Comparison of ENCODE assay signal across 17 cellular contexts in genomic region chr1:167479331-167479979, GRCh38. TPM values are rescaled to one million over a fixed set of nuclear protein-coding genes. Genes with fewer than 3 reads are reported as not detected.
DNase-seq lines count a peak whose midpoint lies in the region; ATAC-seq lines count a peak whose summit lies in the region.
"Had no signal": no experiment of that assay in that cellular context is flagged by ENCODE, and none has a peak within 500 bp of the region (broad histone marks: within the 10 kb centered on the region; RNA-seq: fewer than 3 reads in every experiment).

No MANE protein-coding gene starts in this region.

- no peak overlapping the region for H2BK5ac ChIP-seq in trophoblast cell (ENCODE audit: low read depth, low read length, poor library complexity)

- no peak for DNase-seq in CD8-positive, alpha-beta memory T cell
- DNase-seq in T-cell = peak in 3 of 34 experiments; percentile 9 to 34 (median 15)
- DNase-seq in natural killer cell treated with Interleukin-12 subunit alpha and Interleukin-12 subunit beta and Interleukin-15 and Interleukin-18, amount 100 ng/mL, for 72 hours (ENCODE audit: low spot score) = peak; percentile 78
- no peak for DNase-seq in dermis blood vessel endothelial cell
- no peak for DNase-seq in trophoblast cell
- no peak for DNase-seq in NK-92 (lab: John Stamatoyannopoulos, UW; ENCODE audit: unreplicated experiment)
- DNase-seq: brain microvascular endothelial cell, Caco-2, foreskin keratinocyte, hippocampal formation, Karpas-422, kidney had no signal

- H3K9me3 Mint-ChIP-seq in CD8-positive, alpha-beta memory T cell = no peaks in the 10 kb centered on the region
- no peaks in the 10 kb centered on the region for H3K9me3 Mint-ChIP-seq in T-cell
- H3K9me3 Mint-ChIP-seq in activated naive CD8-positive, alpha-beta T cell (ENCODE audit: low read depth) = no peaks in the 10 kb centered on the region
- no peaks in the 10 kb centered on the region for H3K9me3 Mint-ChIP-seq in natural killer cell treated with Interleukin-12 subunit alpha and Interleukin-12 subunit beta and Interleukin-15 and Interleukin-18, amount 100 ng/mL, for 72 hours

- H2BK12ac ChIP-seq in trophoblast cell (ENCODE audit: low read length) = no peak overlapping the region

- H4K8ac ChIP-seq in trophoblast cell (ENCODE audit: low read depth, low read length) = no peak overlapping the region

- H3K27me3 Mint-ChIP-seq in CD8-positive, alpha-beta memory T cell = no peaks in the 10 kb centered on the region
- no peaks in the 10 kb centered on the region for H3K27me3 Mint-ChIP-seq in T-cell
- no peaks in the 10 kb centered on the region for H3K27me3 Mint-ChIP-seq in activated naive CD8-positive, alpha-beta T cell
- no peaks in the 10 kb centered on the region for H3K27me3 Mint-ChIP-seq in natural killer cell treated with Interleukin-12 subunit alpha and Interleukin-12 subunit beta and Interleukin-15 and Interleukin-18, amount 100 ng/mL, for 72 hours

- H4K91ac ChIP-seq in trophoblast cell (ENCODE audit: low read depth, low read length) = no peak overlapping the region

- no peak overlapping the region for H3K4ac ChIP-seq in trophoblast cell (ENCODE audit: low read depth, low read length)

- H4K12ac ChIP-seq in trophoblast cell (ENCODE audit: low read depth, low read length) = no peak overlapping the region

- H2AK5ac ChIP-seq in trophoblast cell (ENCODE audit: low read length) = no peak overlapping the region

- H2BK120ac ChIP-seq in trophoblast cell (ENCODE audit: insufficient read depth, low read length, poor library complexity) = no peak overlapping the region

- H3K14ac ChIP-seq in trophoblast cell (ENCODE audit: low read length) = no peak overlapping the region

- POLR2A ChIA-PET in CD8-positive, alpha-beta memory T cell (lab: Charles Lee) = interaction anchor here (1.4 kb wide), 1 partner anchor 36 kb away, joined by 5 read pairs; no protein-coding TSS in a partner anchor
- POLR2A ChIA-PET in T-cell (lab: Charles Lee) = interaction anchor here in 1 of 2 donors (0.6 to 1.4 kb wide), 3 partner anchors 24 to 71 kb away, joined by 3 to 6 read pairs (median 4); no protein-coding TSS in a partner anchor

- H3K27ac Mint-ChIP-seq in CD8-positive, alpha-beta memory T cell = peak overlapping the region; percentile 16 to 93 (median 86)
- H3K27ac Mint-ChIP-seq in T-cell = peak overlapping the region; percentile 86 to 89
- H3K27ac Mint-ChIP-seq in activated naive CD8-positive, alpha-beta T cell = peak overlapping the region; percentile 85
- H3K27ac Mint-ChIP-seq in natural killer cell treated with Interleukin-12 subunit alpha and Interleukin-12 subunit beta and Interleukin-15 and Interleukin-18, amount 100 ng/mL, for 72 hours = peak overlapping the region; percentile 96 to 98

- no peak overlapping the region for H3K4me2 ChIP-seq in trophoblast cell (ENCODE audit: low read length)

- no peak overlapping the region for H3K23ac ChIP-seq in trophoblast cell (ENCODE audit: low read length)

- H3K79me2 ChIP-seq in trophoblast cell (ENCODE audit: control insufficient read depth, insufficient read depth, low read length, poor library complexity) = no peaks in the 10 kb centered on the region

- H2AFZ ChIP-seq in trophoblast cell (ENCODE audit: insufficient read depth, low read length, poor library complexity) = no peak overlapping the region

- no peaks in the 10 kb centered on the region for H3K27me3 ChIP-seq in CD8-positive, alpha-beta memory T cell (ENCODE audit: insufficient read depth, low read length, poor library complexity, severe bottlenecking)
- no peaks in the 10 kb centered on the region for H3K27me3 ChIP-seq in trophoblast cell (ENCODE audit: insufficient read depth, low read length)
- H3K27me3 ChIP-seq: brain microvascular endothelial cell had no signal

- H3K4me1 Mint-ChIP-seq in CD8-positive, alpha-beta memory T cell = peaks cover 89 to 100% (median 98%) of the 10 kb centered on the region in 3 donors
- H3K4me1 Mint-ChIP-seq in T-cell = peaks cover 95 to 100% (median 96%) of the 10 kb centered on the region in 3 donors
- H3K4me1 Mint-ChIP-seq in activated naive CD8-positive, alpha-beta T cell (ENCODE audit: low read depth) = peaks cover 90% of the 10 kb centered on the region
- peaks cover 86 to 90% of the 10 kb centered on the region in 2 donors for H3K4me1 Mint-ChIP-seq in natural killer cell treated with Interleukin-12 subunit alpha and Interleukin-12 subunit beta and Interleukin-15 and Interleukin-18, amount 100 ng/mL, for 72 hours (ENCODE audit: low read depth in 2 of 2)

- peaks cover 99% of the 10 kb centered on the region for H3K4me1 ChIP-seq in CD8-positive, alpha-beta memory T cell (ENCODE audit: insufficient read depth, low read length)
- no peaks in the 10 kb centered on the region for H3K4me1 ChIP-seq in trophoblast cell (ENCODE audit: control insufficient read depth in 1 of 2, insufficient read depth in 2 of 2, low read length in 2 of 2)
- H3K4me1 ChIP-seq: Caco-2, foreskin keratinocyte had no signal

- ATAC-seq in T-cell (replicated peaks in 1 of 4) (no peak), GM21367 (IDR thresholded peaks at IDR 0.05; ENCODE audit: unreplicated experiment) (no peak)
- ATAC-seq in natural killer cell treated with Interleukin-12 subunit alpha and Interleukin-12 subunit beta and Interleukin-15 and Interleukin-18, amount 100 ng/mL, for 72 hours = peak; percentile 78 to 81
- ATAC-seq: foreskin keratinocyte had no signal

- no peaks in the 10 kb centered on the region for H3K9me3 ChIP-seq in CD8-positive, alpha-beta memory T cell (ENCODE audit: low read length)
- no peaks in the 10 kb centered on the region for H3K9me3 ChIP-seq in trophoblast cell (ENCODE audit: insufficient read depth, low read depth, low read length)
- H3K9me3 ChIP-seq: Caco-2 had no signal

- H3K18ac ChIP-seq in trophoblast cell (ENCODE audit: low read length) = no peak overlapping the region

- peak overlapping the region in 6 of 7 donors; percentile 9 to 84 (median 59) for H3K4me3 Mint-ChIP-seq in CD8-positive, alpha-beta memory T cell
- H3K4me3 Mint-ChIP-seq in T-cell = peak overlapping the region; percentile 42 to 80 (median 43)
- peak overlapping the region; percentile 45 for H3K4me3 Mint-ChIP-seq in activated naive CD8-positive, alpha-beta T cell
- peak overlapping the region; percentile 85 for H3K4me3 Mint-ChIP-seq in natural killer cell treated with Interleukin-12 subunit alpha and Interleukin-12 subunit beta and Interleukin-15 and Interleukin-18, amount 100 ng/mL, for 72 hours

- no peak overlapping the region for H3K27ac ChIP-seq in CD8-positive, alpha-beta memory T cell (ENCODE audit: low read depth, low read length)
- no peak overlapping the region for H3K27ac ChIP-seq in trophoblast cell (ENCODE audit: low read depth, low read length)
- H3K27ac ChIP-seq: brain microvascular endothelial cell, coronary artery, foreskin keratinocyte had no signal

- no peak overlapping the region for H3K4me3 ChIP-seq in CD8-positive, alpha-beta memory T cell (ENCODE audit: low read length)
- H3K4me3 ChIP-seq in trophoblast cell (ENCODE audit: low read depth, low read length) = no peak overlapping the region
- H3K4me3 ChIP-seq: coronary artery had no signal

- H3K36me3 Mint-ChIP-seq in CD8-positive, alpha-beta memory T cell = peaks cover 7 to 69% (median 20%) of the 10 kb centered on the region in 3 donors
- H3K36me3 Mint-ChIP-seq in T-cell = peaks cover 45% of the 10 kb centered on the region
- H3K36me3 Mint-ChIP-seq in activated naive CD8-positive, alpha-beta T cell = peaks cover 21% of the 10 kb centered on the region
- H3K36me3 Mint-ChIP-seq in natural killer cell treated with Interleukin-12 subunit alpha and Interleukin-12 subunit beta and Interleukin-15 and Interleukin-18, amount 100 ng/mL, for 72 hours = peaks cover 30% of the 10 kb centered on the region

- no CpG with 5 or more reads among the region's 10 CpGs for WGBS in trophoblast cell (ENCODE audit: extremely low coverage, insufficient coverage, insufficient read length)

- no peaks in the 10 kb centered on the region for H3K36me3 ChIP-seq in CD8-positive, alpha-beta memory T cell (ENCODE audit: insufficient read depth, low read length)
- H3K36me3 ChIP-seq in trophoblast cell (ENCODE audit: control insufficient read depth in 1 of 2, insufficient read depth in 2 of 2, low read length in 2 of 2) = no peaks in the 10 kb centered on the region
- H3K36me3 ChIP-seq: brain microvascular endothelial cell had no signal

- CTCF ChIA-PET in CD8-positive, alpha-beta memory T cell (lab: Charles Lee) = interaction anchor here (0.8 to 1.5 kb wide), 3 partner anchors 20 to 37 kb away, joined by 3 to 4 read pairs (median 3); no protein-coding TSS in a partner anchor
- CTCF ChIA-PET in T-cell (lab: Charles Lee) = interaction anchor here (0.6 to 1.6 kb wide), 7 partner anchors 9 to 414 kb away, joined by 3 to 6 read pairs (median 4); no protein-coding TSS in a partner anchor

- H3K79me1 ChIP-seq in trophoblast cell (ENCODE audit: low read length) = no peaks in the 10 kb centered on the region

- H3K9ac ChIP-seq in trophoblast cell (ENCODE audit: low read length) = no peak overlapping the region

RNA-seq across cellular contexts. Expression of gene CD247, which starts 38.9 kb away (rescaled TPM):
- total RNA-seq in CD8-positive, alpha-beta memory T cell = 100 to 1,000 TPM; 130 to 133 TPM
- polyA plus RNA-seq in CD8-positive, alpha-beta memory T cell = 395 TPM
- 100 to 1,000 TPM; 324 to 414 (median 385) TPM for total RNA-seq in T-cell
- 100 to 1,000 TPM; 169 to 384 TPM for total RNA-seq in natural killer cell treated with Interleukin-12 subunit alpha and Interleukin-12 subunit beta and Interleukin-15 and Interleukin-18, amount 100 ng/mL, for 72 hours
- 0.09 TPM in 1 of 2 replicates, not detected in the other for total RNA-seq in dermis blood vessel endothelial cell
- polyA plus RNA-seq in trophoblast cell (2013) = 0.22 TPM in 2 replicates
- total RNA-seq: Caco-2, lung microvascular endothelial cell, myocyte had no signal
- polyA plus RNA-seq: foreskin keratinocyte had no signal

Comparison
In these comparisons a context has a peak if more than half of its experiments do, and no peak if none do; other contexts are left out.
1. ATAC-seq: peak in natural killer cell treated with Interleukin-12 subunit alpha and Interleukin-12 subunit beta and Interleukin-15 and Interleukin-18, amount 100 ng/mL, for 72 hours (2 of 2); none in T-cell (0 of 4) and GM21367 (single experiment).
2. RNA of gene CD247, which starts 38.9 kb away (total RNA-seq): 324 to 414 TPM in T-cell, 169 to 384 TPM in natural killer cell treated with Interleukin-12 subunit alpha and Interleukin-12 subunit beta and Interleukin-15 and Interleukin-18, amount 100 ng/mL, for 72 hours and 130 to 133 TPM in CD8-positive, alpha-beta memory T cell; 0.09 TPM in dermis blood vessel endothelial cell; every median in the first group is over 100 times any median in the second.
3. Peak in every context shown above with its lines, with median percentiles within 50 percentile points of each other: H3K27ac Mint-ChIP-seq and H3K4me3 Mint-ChIP-seq.